In the genomic region with DNA sequence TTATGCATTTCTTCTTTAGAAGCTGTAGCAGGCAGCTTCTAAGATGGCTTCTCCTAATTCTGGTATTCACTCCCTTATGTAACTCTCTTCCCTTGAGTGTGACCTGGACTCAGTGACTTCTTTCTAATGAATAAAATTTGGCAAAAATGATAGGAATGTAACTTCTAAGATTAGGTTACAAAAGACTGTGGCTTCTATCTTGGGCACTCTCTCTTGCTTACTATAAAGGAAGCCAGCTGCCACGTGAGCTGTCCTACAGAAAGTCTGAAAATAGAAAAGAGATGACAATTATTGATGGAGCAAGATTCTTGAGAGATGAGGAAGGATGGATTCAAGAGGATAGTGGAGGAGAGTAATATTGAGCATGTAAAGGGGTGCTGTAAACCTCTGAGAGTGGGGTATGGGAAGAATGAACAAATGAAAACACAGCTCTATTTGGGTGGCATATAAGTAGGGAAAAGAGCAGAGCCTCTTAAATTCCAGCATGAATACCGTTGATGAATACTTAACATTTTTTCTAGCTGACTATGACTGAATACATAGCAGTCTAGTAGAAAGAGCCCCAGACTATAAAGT, we compare ENCODE assay signal across 12 cellular contexts. TPM values are rescaled to one million over a fixed set of nuclear protein-coding genes. Genes with fewer than 3 reads are reported as not detected.
DNase-seq lines count a peak whose midpoint lies in the region; ATAC-seq and TF ChIP-seq lines count a peak whose summit lies in the region.
"Had no signal": no experiment of that assay in that cellular context is flagged by ENCODE, and none has a peak within 500 bp of the region (broad histone marks: within the 10 kb centered on the region; RNA-seq: fewer than 3 reads in every experiment).

No MANE protein-coding gene starts in this region.

- no peak for TF ChIP-seq CTCF in HCT116 (IDR thresholded peaks at IDR 0.05 in 2 of 3, conservative IDR thresholded peaks at IDR 0.05 in 1 of 3; ENCODE audit: borderline replicate concordance in 1 of 3, insufficient read depth in 1 of 3, low read depth in 2 of 3, low read length in 2 of 3)
- TF ChIP-seq CTCF in type B pancreatic cell (conservative IDR thresholded peaks at IDR 0.05), result no peak

- H2AFZ ChIP-seq in HCT116 (ENCODE audit: low read depth, low read length, poor library complexity, severe bottlenecking), result no peak overlapping the region

- RAD21 ChIA-PET in HCT116 (lab: Charles Lee; ENCODE audit: low non-redundant PET in 1 of 2, low total read pairs in 2 of 2, uncharacterized antibody in 2 of 2, unreplicated experiment in 2 of 2), result no interaction called here

- no peak overlapping the region for H3K9ac ChIP-seq in HCT116 (ENCODE audit: low read length)
- peak overlapping the region; percentile 61 for H3K9ac ChIP-seq in adipocyte (ENCODE audit: low read length)

- H3K4me3 ChIP-seq in HCT116 (replicated peaks in 1 of 2; ENCODE audit: low read depth in 1 of 2, low read length in 2 of 2), result 0 out of 4 replicates have a peak overlapping the region, but pooled peaks of 1 of the 2 experiments have one; percentile 6
- peak overlapping the region; percentile 43 for H3K4me3 ChIP-seq in adipocyte (ENCODE audit: low read length)

- peaks cover 16% of the 10 kb centered on the region for H3K4me1 Mint-ChIP-seq in type B pancreatic cell (ENCODE audit: unreplicated experiment)
- peaks cover 23% of the 10 kb centered on the region for H3K4me1 Mint-ChIP-seq in stimulated activated effector memory CD8-positive, alpha-beta T cell treated with anti-CD3 and anti-CD28 coated beads, Interleukin-12 subunit alpha, Interleukin-12 subunit beta, amount 100 ng/mL, for 72 hours

- POLR2A ChIA-PET in HCT116 (lab: Charles Lee), result interaction anchor here (0.8 kb wide), 1 partner anchor 8 kb away, joined by 3 read pairs; no protein-coding TSS in a partner anchor

- peak overlapping the region; percentile 36 for H3K27ac Mint-ChIP-seq in type B pancreatic cell
- no peak overlapping the region for H3K27ac Mint-ChIP-seq in stimulated activated effector memory CD8-positive, alpha-beta T cell treated with anti-CD3 and anti-CD28 coated beads, Interleukin-12 subunit alpha, Interleukin-12 subunit beta, amount 100 ng/mL, for 72 hours

- H3K4me2 ChIP-seq in HCT116 (ENCODE audit: low read length), result peak overlapping the region; percentile 53

- intact Hi-C loops in HCT116 (cut with micrococcal nuclease) (no loop called here), left ventricle myocardium superior (cut with micrococcal nuclease) (no loop called here)

- ATAC-seq in HCT116 (peak; percentile 85), left ventricle myocardium superior (peak; percentile 11), HG02571 (IDR thresholded peaks at IDR 0.05; ENCODE audit: unreplicated experiment) (no peak)
- no peak for ATAC-seq in stimulated activated effector memory CD8-positive, alpha-beta T cell treated with anti-CD3 and anti-CD28 coated beads, Interleukin-12 subunit alpha, Interleukin-12 subunit beta, amount 100 ng/mL, for 72 hours

- no peaks in the 10 kb centered on the region for H3K9me2 ChIP-seq in HCT116 (ENCODE audit: insufficient read depth)

- peaks cover 32% of the 10 kb centered on the region for H3K79me2 ChIP-seq in HCT116 (ENCODE audit: insufficient read depth, low read length)

- peak overlapping the region; percentile 17; the same call in 1 of the 2 replicates for H3K27ac ChIP-seq in HCT116 (ENCODE audit: low read depth, low read length)

- no TSS peak for BruUV-seq in HCT116 (replicated peaks; lab: Mats Ljungman, UMichigan)

- H3K27me3 ChIP-seq in HCT116 (ENCODE audit: insufficient read depth, low read length), result no peaks in the 10 kb centered on the region
- H3K27me3 ChIP-seq in adipocyte (replicated peaks; ENCODE audit: control insufficient read depth, insufficient read depth, low read length), result no peaks in the 10 kb centered on the region

- CTCF ChIA-PET in HCT116 (lab: Charles Lee), result interaction anchor here (1.3 to 1.4 kb wide), 2 partner anchors 607 to 635 kb away, joined by 3 to 5 read pairs; no protein-coding TSS in a partner anchor

- H3K9me3 Mint-ChIP-seq in type B pancreatic cell, result no peaks in the 10 kb centered on the region
- H3K9me3 Mint-ChIP-seq in stimulated activated effector memory CD8-positive, alpha-beta T cell treated with anti-CD3 and anti-CD28 coated beads, Interleukin-12 subunit alpha, Interleukin-12 subunit beta, amount 100 ng/mL, for 72 hours, result no peaks in the 10 kb centered on the region

- H3K4me1 ChIP-seq in HCT116 (ENCODE audit: control insufficient read depth in 1 of 2, insufficient read depth in 2 of 2, low read length in 2 of 2) (peaks cover 2 to 26% of the 10 kb centered on the region in 2 experiments; a peak in 3 of 4 replicates), adipocyte (ENCODE audit: control insufficient read depth, insufficient read depth, low read length) (peaks cover 36% of the 10 kb centered on the region)

- no peaks in the 10 kb centered on the region for H4K20me1 ChIP-seq in HCT116 (ENCODE audit: insufficient read depth)

- H3K4me3 Mint-ChIP-seq in type B pancreatic cell, result no peak overlapping the region
- no peak overlapping the region for H3K4me3 Mint-ChIP-seq in stimulated activated effector memory CD8-positive, alpha-beta T cell treated with anti-CD3 and anti-CD28 coated beads, Interleukin-12 subunit alpha, Interleukin-12 subunit beta, amount 100 ng/mL, for 72 hours

- no peak for TF ChIP-seq RAD21 in HCT116 (IDR thresholded peaks at IDR 0.05; ENCODE audit: low read depth)

- H3K27me3 Mint-ChIP-seq in type B pancreatic cell, result no peaks in the 10 kb centered on the region

- peaks cover 18% of the 10 kb centered on the region for H3K36me3 Mint-ChIP-seq in type B pancreatic cell
- H3K36me3 Mint-ChIP-seq in stimulated activated effector memory CD8-positive, alpha-beta T cell treated with anti-CD3 and anti-CD28 coated beads, Interleukin-12 subunit alpha, Interleukin-12 subunit beta, amount 100 ng/mL, for 72 hours, result peaks cover 33% of the 10 kb centered on the region

- H3K36me3 ChIP-seq in HCT116 (ENCODE audit: control insufficient read depth in 1 of 2, insufficient read depth in 2 of 2, low read length in 2 of 2) (0 out of 4 replicates have a peak, but pooled peaks cover 0 to 5% of the 10 kb centered on the region in 2 experiments), adipocyte (ENCODE audit: control insufficient read depth, insufficient read depth, low read length, severe bottlenecking) (peaks cover 23% of the 10 kb centered on the region)

- DNase-seq in HCT116 (ENCODE audit: low read depth, low spot score) (no peak), adipocyte (ENCODE audit: low read depth) (peak; percentile 70), left ventricle myocardium superior (no peak), type B pancreatic cell (ENCODE audit: extremely low spot score, unreplicated experiment) (no peak), HUDEP-2 (lab: John Stamatoyannopoulos, UW; ENCODE audit: unreplicated experiment in 76 of 76) (no peak)
- DNase-seq in stimulated activated effector memory CD8-positive, alpha-beta T cell treated with anti-CD3 and anti-CD28 coated beads, Interleukin-12 subunit alpha, Interleukin-12 subunit beta, amount 100 ng/mL, for 72 hours (ENCODE audit: low spot score in 2 of 2), result no peak
- DNase-seq: amygdala, hypothalamus, NCI-H1092 treated with DMSO at 0.1 percent for 48 hours, occipital lobe, OCI-M1 had no signal

- H3K9me3 ChIP-seq in HCT116 (ENCODE audit: control insufficient read depth in 1 of 2, insufficient read depth in 1 of 2, low read depth in 1 of 2, low read length in 2 of 2) (no peaks in the 10 kb centered on the region), adipocyte (ENCODE audit: control insufficient read depth, low read length) (no peaks in the 10 kb centered on the region)

- TF ChIP-seq POLR2A in HCT116 (IDR thresholded peaks at IDR 0.05; ENCODE audit: borderline replicate concordance, extremely low read depth, insufficient read depth, insufficient read length), result no peak

TF ChIP-seq in HCT116, 20 proteins besides CTCF, POLR2A, EP300 and RAD21:
- TF ChIP-seq, protein P1, sequence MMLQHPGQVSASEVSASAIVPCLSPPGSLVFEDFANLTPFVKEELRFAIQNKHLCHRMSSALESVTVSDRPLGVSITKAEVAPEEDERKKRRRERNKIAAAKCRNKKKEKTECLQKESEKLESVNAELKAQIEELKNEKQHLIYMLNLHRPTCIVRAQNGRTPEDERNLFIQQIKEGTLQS (IDR thresholded peaks at IDR 0.05), result no peak
- TF ChIP-seq REST (IDR thresholded peaks at IDR 0.05; ENCODE audit: low read depth) (no peak), TCF7L2 (IDR thresholded peaks at IDR 0.05; ENCODE audit: borderline replicate concordance, extremely low read depth, insufficient read depth, insufficient read length) (no peak)

RNA-seq across cellular contexts. Expression of gene TSEN15, which starts 5.5 kb away (rescaled TPM):
- total RNA-seq in HCT116 (2021; ENCODE audit: unreplicated experiment), result 31.1 TPM
- 15.4 and 22.3 TPM in 2 replicates for polyA plus RNA-seq in HCT116 (2012)
- 27.2 TPM for total RNA-seq in left ventricle myocardium superior
- total RNA-seq in type B pancreatic cell (ENCODE audit: low replicate concordance), result 21.1 and 24.5 TPM in 2 replicates

RNA-seq across cellular contexts. Expression of gene COLGALT2, which starts 19.5 kb away (rescaled TPM):
- total RNA-seq in HCT116 (2021; ENCODE audit: unreplicated experiment) (0.22 TPM), left ventricle myocardium superior (5.4 TPM), type B pancreatic cell (ENCODE audit: low replicate concordance) (1.4 and 4.8 TPM in 2 replicates)
- polyA plus RNA-seq in HCT116 (2012), result 0.09 TPM in 2 replicates

Comparison
In these comparisons a context has a peak if more than half of its experiments do, and no peak if none do; other contexts are left out.
1. ATAC-seq: peak in HCT116 (single experiment) and left ventricle myocardium superior (single experiment); none in HG02571 (single experiment) and stimulated activated effector memory CD8-positive, alpha-beta T cell treated with anti-CD3 and anti-CD28 coated beads, Interleukin-12 subunit alpha, Interleukin-12 subunit beta, amount 100 ng/mL, for 72 hours (single experiment).